24 cellular contexts compared by ENCODE assay signal in genomic region chr1:12714710-12715500, GRCh38. TPM values are rescaled to one million over a fixed set of nuclear protein-coding genes. Genes with fewer than 3 reads are reported as not detected.
"Had no signal": no experiment of that assay in that cellular context is flagged by ENCODE, and none has a peak within 500 bp of the region (broad histone marks: within the 10 kb centered on the region; RNA-seq: fewer than 3 reads in every experiment).

No MANE protein-coding gene starts in this region.

- H3K9me3 ChIP-seq: body of pancreas, heart left ventricle, mucosa of descending colon, pancreas, transverse colon had no signal

- DNase-seq: activated B cell treated with CpG ODN at 0.5 μM for 24 hours; activated CD4-positive, alpha-beta T cell treated with anti-CD3 and anti-CD28 coated beads, Interleukin-2, amount 10 ng/mL, durations not matched to agents 24 days and 14 days; activated CD8-positive, alpha-beta memory T cell treated with anti-CD3 and anti-CD28 coated beads, Interleukin-2, amount 50 U/mL, for 48 hours; activated CD8-positive, alpha-beta T cell treated with anti-CD3 and anti-CD28 coated beads, Interleukin-2, amount 10 ng/mL, durations not matched to agents 7 days and 5 days; activated gamma-delta T cell; activated T-cell treated with anti-CD3 and anti-CD28 coated beads, Interleukin-2, amount 50 U/mL, for 72 hours; amniotic stem cell; body of pancreas; heart left ventricle; islet precursor cell; mucosa of descending colon; naive thymus-derived CD4-positive, alpha-beta T cell; pancreas; stimulated activated CD4-positive, alpha-beta T cell treated with anti-CD3 and anti-CD28 coated beads, Interleukin-2, amount 100 ng/mL, for 48 hours; stimulated activated naive B cell treated with anti-CD40 and anti-IgM and Interleukin-4, amounts not matched to agents 10 μg/mL and 1 μg/mL and 100 μg/mL, for 72 hours; T-helper 2 cell; transverse colon had no signal

- H3K27me3 ChIP-seq: body of pancreas, pancreas, transverse colon had no signal

- FAIRE-seq: endothelial cell of umbilical vein, frontal cortex, pancreas, TTC549 had no signal

- H3K4me3 ChIP-seq: body of pancreas, coronary artery, heart left ventricle, mucosa of descending colon, pancreas, transverse colon had no signal

- H3K4me1 ChIP-seq: body of pancreas, heart left ventricle, pancreas, transverse colon had no signal

- H3K27ac ChIP-seq: body of pancreas, coronary artery, heart left ventricle, pancreas, transverse colon had no signal

- H3K36me3 ChIP-seq: heart left ventricle, pancreas, transverse colon had no signal

- ATAC-seq: activated CD8-positive, alpha-beta T cell treated with anti-CD3 and anti-CD28 coated beads, Interleukin-2, amount 10 ng/mL, durations not matched to agents 7 days and 5 days; activated naive CD4-positive, alpha-beta T cell treated with anti-CD3 and anti-CD28 coated beads, Interleukin-2, amount 50 U/mL, for 72 hours; activated T-cell treated with anti-CD3 and anti-CD28 coated beads, Interleukin-2, amount 50 U/mL, for 72 hours; body of pancreas; heart left ventricle; mucosa of descending colon; naive thymus-derived CD4-positive, alpha-beta T cell; stimulated activated naive B cell treated with anti-CD40 and anti-IgM and Interleukin-4, amounts not matched to agents 10 μg/mL and 1 μg/mL and 100 μg/mL, for 72 hours had no signal

RNA-seq across cellular contexts. Expression of gene AADACL3, which starts 1.0 kb away (rescaled TPM):
- total RNA-seq: activated B cell treated with CpG ODN at 0.5 μM for 24 hours; activated CD4-positive, alpha-beta T cell treated with anti-CD3 and anti-CD28 coated beads, Interleukin-2, amount 10 ng/mL, durations not matched to agents 24 days and 14 days; activated CD8-positive, alpha-beta T cell treated with anti-CD3 and anti-CD28 coated beads, Interleukin-2, amount 10 ng/mL, durations not matched to agents 7 days and 5 days; activated naive CD4-positive, alpha-beta T cell treated with anti-CD3 and anti-CD28 coated beads, Interleukin-2, amount 50 U/mL, for 72 hours; activated T-cell treated with anti-CD3 and anti-CD28 coated beads, Interleukin-2, amount 50 U/mL, for 72 hours; body of pancreas; endothelial cell of umbilical vein; fibroblast of lung; frontal cortex; heart left ventricle; mammary epithelial cell; mucosa of descending colon; naive thymus-derived CD4-positive, alpha-beta T cell; pancreas; transverse colon had no signal
- polyA plus RNA-seq: endothelial cell of umbilical vein; fibroblast of lung; heart left ventricle; mammary epithelial cell; naive thymus-derived CD4-positive, alpha-beta T cell had no signal

RNA-seq across cellular contexts. Expression of gene CFAP107, which starts 31.1 kb away (rescaled TPM):
- total RNA-seq: activated B cell treated with CpG ODN at 0.5 μM for 24 hours; activated CD4-positive, alpha-beta T cell treated with anti-CD3 and anti-CD28 coated beads, Interleukin-2, amount 10 ng/mL, durations not matched to agents 24 days and 14 days; activated CD8-positive, alpha-beta T cell treated with anti-CD3 and anti-CD28 coated beads, Interleukin-2, amount 10 ng/mL, durations not matched to agents 7 days and 5 days; activated naive CD4-positive, alpha-beta T cell treated with anti-CD3 and anti-CD28 coated beads, Interleukin-2, amount 50 U/mL, for 72 hours; activated T-cell treated with anti-CD3 and anti-CD28 coated beads, Interleukin-2, amount 50 U/mL, for 72 hours; body of pancreas; endothelial cell of umbilical vein; fibroblast of lung; heart left ventricle; mammary epithelial cell; mucosa of descending colon; naive thymus-derived CD4-positive, alpha-beta T cell; transverse colon had no signal
- polyA plus RNA-seq: endothelial cell of umbilical vein; fibroblast of lung; heart left ventricle; mammary epithelial cell; naive thymus-derived CD4-positive, alpha-beta T cell had no signal

RNA-seq across cellular contexts. Expression of gene PRAMEF12, which starts 58.6 kb away (rescaled TPM):
- total RNA-seq: activated B cell treated with CpG ODN at 0.5 μM for 24 hours; activated CD4-positive, alpha-beta T cell treated with anti-CD3 and anti-CD28 coated beads, Interleukin-2, amount 10 ng/mL, durations not matched to agents 24 days and 14 days; activated CD8-positive, alpha-beta T cell treated with anti-CD3 and anti-CD28 coated beads, Interleukin-2, amount 10 ng/mL, durations not matched to agents 7 days and 5 days; activated naive CD4-positive, alpha-beta T cell treated with anti-CD3 and anti-CD28 coated beads, Interleukin-2, amount 50 U/mL, for 72 hours; activated T-cell treated with anti-CD3 and anti-CD28 coated beads, Interleukin-2, amount 50 U/mL, for 72 hours; body of pancreas; endothelial cell of umbilical vein; fibroblast of lung; frontal cortex; heart left ventricle; mammary epithelial cell; mucosa of descending colon; naive thymus-derived CD4-positive, alpha-beta T cell; pancreas; transverse colon had no signal
- polyA plus RNA-seq: endothelial cell of umbilical vein; fibroblast of lung; heart left ventricle; naive thymus-derived CD4-positive, alpha-beta T cell; pancreas had no signal
